ENCODE assay signal across 1 cellular context in the genomic region with DNA sequence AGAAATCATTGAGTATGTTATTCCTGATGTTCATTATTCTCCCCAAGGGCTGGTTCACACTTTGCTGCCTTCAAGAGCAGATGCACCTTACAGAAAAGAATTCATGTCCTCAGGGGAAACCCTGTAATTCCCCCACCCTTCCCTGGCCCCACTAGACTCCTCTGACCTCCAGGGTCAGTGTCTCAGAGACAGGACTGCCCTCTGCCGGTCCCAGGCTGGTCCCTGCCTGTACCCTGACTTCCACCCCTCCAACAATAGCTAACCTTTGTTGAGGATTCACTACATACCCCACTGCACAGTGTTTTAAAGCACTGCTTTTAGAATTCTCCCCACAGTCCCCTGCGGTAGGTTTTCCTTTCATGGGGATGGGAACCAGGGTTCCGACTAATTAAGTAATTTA.
TF ChIP-seq lines count a peak whose summit lies in the region.

No MANE protein-coding gene starts in this region.

TF ChIP-seq in GM12878, 131 proteins besides CTCF, POLR2A, EP300 and RAD21:
- TF ChIP-seq EGR1 (IDR thresholded peaks at IDR 0.05; ENCODE audit: borderline replicate concordance in 1 of 2, low read depth in 2 of 2, low read length in 2 of 2) (no peak), NR2F1 (conservative IDR thresholded peaks at IDR 0.05) (peak; percentile 75), SMC3 (IDR thresholded peaks at IDR 0.05; ENCODE audit: borderline replicate concordance, low read length) (peak; percentile 22; the same call in 1 of the 2 replicates)
